ENCODE assay signal across 19 cellular contexts in the genomic region with DNA sequence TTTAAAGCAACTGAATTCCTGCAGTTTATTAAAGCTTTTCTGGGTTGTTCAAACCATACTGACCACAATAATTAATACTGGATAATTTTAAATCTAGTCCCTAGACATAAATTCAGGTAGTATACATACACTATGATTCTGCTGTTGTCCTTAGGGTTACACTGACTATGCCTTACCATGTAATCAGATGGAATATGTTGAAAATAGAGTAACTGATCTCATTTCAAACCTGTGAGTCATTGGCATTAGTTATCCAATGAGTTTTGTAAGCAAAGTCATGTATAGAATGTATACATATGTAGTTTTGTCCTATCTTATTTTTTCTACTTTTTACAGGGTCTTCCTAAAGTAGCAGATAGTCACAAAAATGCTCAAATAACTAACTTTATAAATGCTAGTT.
"Had no signal": no experiment of that assay in that cellular context is flagged by ENCODE, and none has a peak within 500 bp of the region (broad histone marks: within the 10 kb centered on the region; RNA-seq: fewer than 3 reads in every experiment).

No MANE protein-coding gene starts in this region.

- FAIRE-seq: astrocyte, islet of Langerhans had no signal

- DNase-seq: activated CD4-positive, alpha-beta T cell treated with anti-CD3 and anti-CD28 coated beads, Interleukin-2, amount 50 U/mL, for 1 hour; activated naive CD4-positive, alpha-beta T cell; activated naive CD8-positive, alpha-beta T cell treated with anti-CD3 and anti-CD28 coated beads, Interleukin-2, amount 50 U/mL, for 24 hours; dorsolateral prefrontal cortex; endodermal cell; heart right ventricle; left colon; stimulated activated CD4-positive, alpha-beta T cell treated with anti-CD3 and anti-CD28 coated beads, Interleukin-12 subunit alpha, Interleukin-12 subunit beta, amount 100 ng/mL, for 4 hours; stimulated activated CD4-positive, alpha-beta T cell treated with anti-CD3 and anti-CD28 coated beads, Interleukin-2, amount 100 ng/mL, for 24 hours; T-cell; T-helper 9 cell had no signal

- H3K9me3 ChIP-seq: thoracic aorta had no signal

- H3K4me3 ChIP-seq: cardiac muscle cell, dorsolateral prefrontal cortex, heart right ventricle, lung, thoracic aorta had no signal

- H3K9ac ChIP-seq: parathyroid adenoma had no signal

- H2AFZ ChIP-seq: parathyroid adenoma had no signal

- H3K36me3 ChIP-seq: cardiac muscle cell, heart right ventricle, thoracic aorta had no signal

- H3K79me2 ChIP-seq: parathyroid adenoma had no signal

- H3K27ac ChIP-seq: cardiac muscle cell, dorsolateral prefrontal cortex, heart right ventricle, parathyroid adenoma, thoracic aorta had no signal

- ATAC-seq: activated CD4-positive, CD25-positive, alpha-beta regulatory T cell treated with anti-CD3 and anti-CD28 coated beads, Interleukin-2, amount 50 U/mL, for 24 hours; activated naive CD8-positive, alpha-beta T cell treated with anti-CD3 and anti-CD28 coated beads, Interleukin-2, amount 50 U/mL, for 24 hours; heart right ventricle; left colon; stimulated activated effector memory CD8-positive, alpha-beta T cell treated with anti-CD3 and anti-CD28 coated beads, Interleukin-12 subunit alpha, Interleukin-12 subunit beta, amount 100 ng/mL, for 72 hours; T-cell had no signal

- H3K4me1 ChIP-seq: heart right ventricle, parathyroid adenoma had no signal

- H3K27me3 ChIP-seq: cardiac muscle cell, dorsolateral prefrontal cortex, heart right ventricle had no signal
